12 cellular contexts compared by ENCODE assay signal in the genomic region with DNA sequence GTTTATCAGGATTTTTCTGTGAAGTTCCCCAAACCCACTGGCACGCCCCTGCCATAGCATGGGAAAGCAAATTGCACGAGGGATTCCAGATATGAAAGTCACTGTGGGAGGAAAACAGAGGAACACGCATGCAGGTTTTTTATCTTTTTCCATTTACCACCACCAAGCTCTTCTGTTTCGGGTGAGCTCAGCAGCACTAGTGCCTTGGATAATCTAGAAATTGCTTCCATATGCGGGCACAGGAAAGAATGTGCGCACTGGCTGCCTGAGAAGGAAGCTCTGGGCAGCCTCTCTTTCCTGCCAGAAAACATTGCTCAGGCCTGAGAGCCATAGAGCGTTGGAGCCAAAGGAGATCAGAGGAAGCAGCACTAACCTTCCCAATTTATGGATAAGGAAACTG.
A peak's percentile ranks its signal among the peaks of the same experiment; 100 is the strongest.
DNase-seq lines count a peak whose midpoint lies in the region; ATAC-seq and TF ChIP-seq lines count a peak whose summit lies in the region.
"Had no signal": no experiment of that assay in that cellular context is flagged by ENCODE, and none has a peak within 500 bp of the region (broad histone marks: within the 10 kb centered on the region; RNA-seq: fewer than 3 reads in every experiment).

No MANE protein-coding gene starts in this region.

- no peak overlapping the region for H3K9ac ChIP-seq in IMR-90 (ENCODE audit: low read depth, low read length)

- no peak overlapping the region for H2AFZ ChIP-seq in IMR-90 (replicated peaks; ENCODE audit: low read length, poor library complexity)

- no peak for TF ChIP-seq RAD21 in IMR-90 (IDR thresholded peaks at IDR 0.05; ENCODE audit: low read length)

- peaks cover 39 to 55% of the 10 kb centered on the region in 2 experiments for H3K79me1 ChIP-seq in IMR-90 (ENCODE audit: low read depth in 1 of 2, low read length in 2 of 2)

- H3K9me1 ChIP-seq in IMR-90 (ENCODE audit: insufficient read depth, low read length) = peaks cover 16% of the 10 kb centered on the region

- H2AK9ac ChIP-seq in IMR-90 (replicated peaks; ENCODE audit: low read depth, low read length, poor library complexity) = no peak overlapping the region

- CTCF ChIA-PET in A673 (lab: Charles Lee) (no interaction called here), IMR-90 (lab: Yijun Ruan, JAX) (no interaction called here)

- H3K27ac ChIP-seq in A673 (ENCODE audit: low read depth, low read length, poor library complexity, severe bottlenecking) (no peak overlapping the region), IMR-90 (ENCODE audit: insufficient read depth, low read length) (no peak overlapping the region), esophagus muscularis mucosa (replicated peaks in 1 of 4) (peak overlapping the region; percentile 28 to 66 (median 60)), neutrophil (peak overlapping the region; percentile 89)

- H4K8ac ChIP-seq in IMR-90 (ENCODE audit: low read depth in 2 of 2, low read length in 2 of 2) = no peak overlapping the region

- TF ChIP-seq CTCF in A673 (conservative IDR thresholded peaks at IDR 0.05; ENCODE audit: low read depth, low read length) (no peak), IMR-90 (conservative IDR thresholded peaks at IDR 0.05; ENCODE audit: low read depth, low read length) (no peak), esophagus muscularis mucosa (IDR thresholded peaks at IDR 0.05) (no peak), neutrophil (IDR thresholded peaks at IDR 0.05) (no peak)

- H3K27me3 ChIP-seq in A673 (replicated peaks; ENCODE audit: insufficient read depth, low read depth, low read length, poor library complexity) = no peaks in the 10 kb centered on the region
- H3K27me3 ChIP-seq in IMR-90 (ENCODE audit: control insufficient read depth, insufficient read depth, low read length) = no peaks in the 10 kb centered on the region
- H3K27me3 ChIP-seq in esophagus muscularis mucosa = no peaks in the 10 kb centered on the region
- no peaks in the 10 kb centered on the region for H3K27me3 ChIP-seq in neutrophil
- H3K27me3 ChIP-seq: BE2C had no signal

- H2BK5ac ChIP-seq in IMR-90 (ENCODE audit: low read depth, low read length, poor library complexity, severe bottlenecking) = no peak overlapping the region

- TF ChIP-seq EP300 in esophagus muscularis mucosa (IDR thresholded peaks at IDR 0.05) = no peak

- peak overlapping the region; percentile 4; the same call in 1 of the 2 replicates for H3K14ac ChIP-seq in IMR-90 (replicated peaks; ENCODE audit: low read depth, low read length)

- no peak overlapping the region for H2BK120ac ChIP-seq in IMR-90 (ENCODE audit: low read depth, low read length)

- H3K23ac ChIP-seq in IMR-90 (ENCODE audit: low read depth, low read length) = no peak overlapping the region

- intact Hi-C loops in A673 (cut with micrococcal nuclease; ENCODE audit: unreplicated experiment) = no loop called here
- intact Hi-C loops in IMR-90 (cut with micrococcal nuclease) = no loop called here
- intact Hi-C loops in esophagus muscularis mucosa (cut with DNase I) = no loop called here

- H3K36me3 ChIP-seq in A673 (ENCODE audit: insufficient read depth, low read length, poor library complexity, severe bottlenecking) (no peaks in the 10 kb centered on the region), IMR-90 (ENCODE audit: control insufficient read depth, insufficient read depth, low read length) (peaks cover 1% of the 10 kb centered on the region; the same call in 1 of the 2 replicates), esophagus muscularis mucosa (peaks cover 0 to 2% (median 0%) of the 10 kb centered on the region in 4 donors), neutrophil (no peaks in the 10 kb centered on the region)
- H3K36me3 ChIP-seq: BE2C had no signal

- no peak overlapping the region for H2BK20ac ChIP-seq in IMR-90 (ENCODE audit: low read depth, low read length)

- no TSS peak for BruUV-seq in A673 (replicated peaks; lab: Mats Ljungman, UMichigan)
- no TSS peak for BruUV-seq in IMR-90 (replicated peaks; lab: Mats Ljungman, UMichigan)

- H3K4me2 ChIP-seq in IMR-90 (ENCODE audit: low read depth, low read length) = no peak overlapping the region

- 89% methylated on average over 3 of the region's 7 CpGs; no CpG with 5 or more reads in 1 of the 2 experiments for WGBS in IMR-90 (ENCODE audit: extremely low coverage in 2 of 2, insufficient read length in 1 of 2), 2 experiments
- 61% methylated on average over 7 of the region's 7 CpGs for WGBS in esophagus muscularis mucosa

- in situ Hi-C loops in IMR-90 (cut with MboI; ENCODE audit: low sequenced_read_pairs) = no loop called here

- no peak overlapping the region for H4K5ac ChIP-seq in IMR-90 (ENCODE audit: low read depth, low read length)

- no peak overlapping the region for H2BK15ac ChIP-seq in IMR-90 (ENCODE audit: low read depth, low read length)

- POLR2A ChIA-PET in A673 (lab: Charles Lee; ENCODE audit: low non-redundant PET) (no interaction called here), IMR-90 (lab: Charles Lee; ENCODE audit: unreplicated experiment) (no interaction called here)

- H3K4me3 ChIP-seq in A673 (ENCODE audit: low read depth, low read length, poor library complexity, severe bottlenecking) (no peak overlapping the region), IMR-90 (ENCODE audit: insufficient read depth, low read depth, low read length) (no peak overlapping the region), esophagus muscularis mucosa (no peak overlapping the region), neutrophil (ENCODE audit: low read depth in 1 of 2, low read length in 1 of 2) (peak overlapping the region; percentile 47 to 49)

- H3K9me3 ChIP-seq in A673 (ENCODE audit: low read depth, low read length, poor library complexity, severe bottlenecking) = no peaks in the 10 kb centered on the region
- H3K9me3 ChIP-seq in IMR-90 (ENCODE audit: control insufficient read depth, insufficient read depth, low read length) = no peaks in the 10 kb centered on the region
- H3K9me3 ChIP-seq in esophagus muscularis mucosa = no peaks in the 10 kb centered on the region
- H3K9me3 ChIP-seq in neutrophil = no peaks in the 10 kb centered on the region
- H3K9me3 ChIP-seq: BE2C had no signal

- TF ChIP-seq POLR2A in IMR-90 (IDR thresholded peaks at IDR 0.05; ENCODE audit: low read depth, low read length) = no peak
- no peak for TF ChIP-seq POLR2A in esophagus muscularis mucosa (IDR thresholded peaks at IDR 0.05; ENCODE audit: low read depth)

- peak overlapping the region; percentile 3; the same call in 1 of the 2 replicates for H3K4ac ChIP-seq in IMR-90 (ENCODE audit: low read depth, low read length)

- H3K56ac ChIP-seq in IMR-90 (ENCODE audit: extremely low read depth, insufficient read depth, low read length) = no peak overlapping the region

- no peak overlapping the region for H2AK5ac ChIP-seq in IMR-90 (ENCODE audit: low read depth, low read length)

- dilution Hi-C loops in IMR-90 (cut with HindIII; ENCODE audit: low sequenced_read_pairs, unreplicated experiment) = no loop called here

- peaks cover 23% of the 10 kb centered on the region; the same call in 1 of the 2 replicates for H4K20me1 ChIP-seq in IMR-90 (ENCODE audit: insufficient read depth, low read length)

- ATAC-seq in IMR-90 (ENCODE audit: low read depth) = no peak
- ATAC-seq: activated CD4-positive, alpha-beta T cell treated with anti-CD3 and anti-CD28 coated beads for 36 hours; Panc1 had no signal

- H3K4me1 ChIP-seq in A673 (ENCODE audit: insufficient read depth, low read length, poor library complexity, severe bottlenecking) = no peaks in the 10 kb centered on the region
- peaks cover 6% of the 10 kb centered on the region for H3K4me1 ChIP-seq in IMR-90 (ENCODE audit: control insufficient read depth, insufficient read depth, low read length)
- H3K4me1 ChIP-seq in esophagus muscularis mucosa = peaks cover 32 to 81% (median 65%) of the 10 kb centered on the region in 4 donors
- peaks cover 66 to 67% of the 10 kb centered on the region in 2 experiments for H3K4me1 ChIP-seq in neutrophil (ENCODE audit: control insufficient read depth in 1 of 2, insufficient read depth in 1 of 2, low read depth in 1 of 2, low read length in 1 of 2)
- H3K4me1 ChIP-seq: BE2C had no signal

- peak; percentile 38 for DNase-seq in A673 (ENCODE audit: low spot score)
- DNase-seq in IMR-90 = no peak
- no peak for DNase-seq in esophagus muscularis mucosa (ENCODE audit: extremely low spot score)
- no peak for DNase-seq in mesenteric fat pad (ENCODE audit: low spot score)
- DNase-seq in SW 1271 (lab: John Stamatoyannopoulos, UW) = no peak
- DNase-seq in middle frontal gyrus (ENCODE audit: extremely low spot score, low spot score) = no peak
- no peak for DNase-seq in foreskin melanocyte
- DNase-seq: activated CD4-positive, alpha-beta T cell treated with anti-CD3 and anti-CD28 coated beads for 36 hours; activated gamma-delta T cell; BE2C had no signal

- H3K18ac ChIP-seq in IMR-90 (ENCODE audit: low read depth, low read length) = no peak overlapping the region

- H4K91ac ChIP-seq in IMR-90 (ENCODE audit: insufficient read depth, low read depth, low read length) = no peak overlapping the region

TF ChIP-seq in IMR-90, 13 proteins besides CTCF, POLR2A, EP300 and RAD21:
- TF ChIP-seq, protein P1, sequence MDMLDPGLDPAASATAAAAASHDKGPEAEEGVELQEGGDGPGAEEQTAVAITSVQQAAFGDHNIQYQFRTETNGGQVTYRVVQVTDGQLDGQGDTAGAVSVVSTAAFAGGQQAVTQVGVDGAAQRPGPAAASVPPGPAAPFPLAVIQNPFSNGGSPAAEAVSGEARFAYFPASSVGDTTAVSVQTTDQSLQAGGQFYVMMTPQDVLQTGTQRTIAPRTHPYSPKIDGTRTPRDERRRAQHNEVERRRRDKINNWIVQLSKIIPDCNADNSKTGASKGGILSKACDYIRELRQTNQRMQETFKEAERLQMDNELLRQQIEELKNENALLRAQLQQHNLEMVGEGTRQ (IDR thresholded peaks at IDR 0.05; ENCODE audit: low read depth, low read length) = no peak
TF ChIP-seq in IMR-90: peak in this region for 0.

Comparison
In these comparisons a context has a peak if more than half of its experiments do, and no peak if none do; other contexts are left out.
1. H3K27ac ChIP-seq: peak in esophagus muscularis mucosa (4 of 4) and neutrophil (single experiment); none in A673 (single experiment) and IMR-90 (single experiment).
2. H3K4me3 ChIP-seq: peak in neutrophil (2 of 2); none in A673 (single experiment), IMR-90 (single experiment) and esophagus muscularis mucosa (0 of 4).